Comparison of ENCODE assay signal across 14 cellular contexts in the genomic region with DNA sequence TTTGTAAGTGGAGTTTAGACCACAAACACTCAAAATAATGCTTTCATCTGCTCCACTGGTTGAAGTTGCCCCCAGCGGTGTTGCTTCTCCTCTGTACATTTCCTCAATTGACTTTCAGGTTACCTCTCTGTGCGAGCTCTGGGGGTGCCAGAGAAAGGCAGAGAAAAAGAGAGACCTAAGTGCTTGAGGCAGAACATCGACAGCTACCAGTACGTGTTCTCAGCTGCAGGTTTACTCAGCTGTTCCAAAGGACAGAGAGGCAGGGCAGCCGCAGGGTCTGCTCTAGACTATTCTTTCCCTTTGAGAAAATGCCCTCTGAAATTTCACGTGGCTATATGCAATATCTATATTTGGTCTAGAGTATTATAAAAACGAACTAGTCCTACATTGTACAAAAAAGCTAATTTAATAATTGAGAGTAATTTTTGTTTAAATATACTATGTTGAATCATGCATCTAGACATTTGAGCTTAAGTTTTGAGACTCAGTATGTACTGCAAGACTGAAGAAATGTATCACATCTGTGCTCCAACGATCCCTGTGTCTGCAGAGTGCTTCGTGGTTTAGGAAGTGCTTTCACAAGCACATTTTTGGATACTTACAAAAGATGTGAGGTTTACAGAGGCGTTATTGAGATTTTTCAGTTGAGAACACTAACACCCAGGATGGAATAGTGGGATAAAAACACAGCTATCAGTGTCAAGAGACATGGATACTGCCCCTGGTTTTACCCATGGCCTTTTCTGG.
A peak's percentile ranks its signal among the peaks of the same experiment; 100 is the strongest.
DNase-seq lines count a peak whose midpoint lies in the region; ATAC-seq and TF ChIP-seq lines count a peak whose summit lies in the region.
"Had no signal": no experiment of that assay in that cellular context is flagged by ENCODE, and none has a peak within 500 bp of the region (broad histone marks: within the 10 kb centered on the region; RNA-seq: fewer than 3 reads in every experiment).

No MANE protein-coding gene starts in this region.

- no peaks in the 10 kb centered on the region for H3K36me3 ChIP-seq in body of pancreas (replicated peaks in 1 of 2; ENCODE audit: insufficient read depth in 1 of 2, low read depth in 2 of 2)
- H3K36me3 ChIP-seq: suprapubic skin had no signal

- no peaks in the 10 kb centered on the region for H3K27me3 ChIP-seq in body of pancreas
- H3K27me3 ChIP-seq: suprapubic skin had no signal

- no peak overlapping the region for H3K27ac ChIP-seq in body of pancreas
- H3K27ac ChIP-seq: suprapubic skin, VCaP had no signal

- ATAC-seq in body of pancreas, result no peak
- no peak for ATAC-seq in GM18520 (IDR thresholded peaks at IDR 0.05; ENCODE audit: unreplicated experiment)
- ATAC-seq in GM19452 (IDR thresholded peaks at IDR 0.05; ENCODE audit: unreplicated experiment), result no peak

- DNase-seq in DMS53 (lab: John Stamatoyannopoulos, UW) (peak; percentile 75), NCI-H2081 treated with DMSO at 0.1 percent for 48 hours (lab: John Stamatoyannopoulos, UW) (peak; percentile 73), body of pancreas (peak in 3 of 4 donors; percentile 3 to 29 (median 28)), non-pigmented ciliary epithelial cell (ENCODE audit: low read depth) (peak; percentile 31), UCSD-AML1 (lab: John Stamatoyannopoulos, UW; ENCODE audit: unreplicated experiment) (no peak), cerebellum (ENCODE audit: low spot score) (no peak)
- DNase-seq: activated gamma-delta T cell; effector memory CD4-positive, alpha-beta T cell; mucosa of descending colon; stimulated activated CD4-positive, alpha-beta T cell treated with anti-CD3 and anti-CD28 coated beads, Interleukin-15, amount 100 ng/mL, for 24 hours had no signal

- no peaks in the 10 kb centered on the region for H3K9me3 ChIP-seq in body of pancreas
- H3K9me3 ChIP-seq: mucosa of descending colon, suprapubic skin had no signal

- no peaks in the 10 kb centered on the region for H3K4me1 ChIP-seq in body of pancreas
- H3K4me1 ChIP-seq: suprapubic skin had no signal

- intact Hi-C loops in body of pancreas (cut with DNase I), result no loop called here

- TF ChIP-seq POLR2A in body of pancreas (IDR thresholded peaks at IDR 0.05), result no peak

- 50 to 56% methylated on average over 10 of the region's 10 CpGs for WGBS in body of pancreas, 2 donors

- no peak for TF ChIP-seq CTCF in body of pancreas (IDR thresholded peaks at IDR 0.05)

- H3K4me3 ChIP-seq in body of pancreas, result no peak overlapping the region
- H3K4me3 ChIP-seq: mucosa of descending colon, suprapubic skin had no signal

Comparison
In these comparisons a context has a peak if more than half of its experiments do, and no peak if none do; other contexts are left out.
1. DNase-seq: peak in DMS53 (single experiment), NCI-H2081 treated with DMSO at 0.1 percent for 48 hours (single experiment), body of pancreas (3 of 4) and non-pigmented ciliary epithelial cell (single experiment); none in UCSD-AML1 (single experiment) and cerebellum (single experiment).